33 cellular contexts compared by ENCODE assay signal in the genomic region with DNA sequence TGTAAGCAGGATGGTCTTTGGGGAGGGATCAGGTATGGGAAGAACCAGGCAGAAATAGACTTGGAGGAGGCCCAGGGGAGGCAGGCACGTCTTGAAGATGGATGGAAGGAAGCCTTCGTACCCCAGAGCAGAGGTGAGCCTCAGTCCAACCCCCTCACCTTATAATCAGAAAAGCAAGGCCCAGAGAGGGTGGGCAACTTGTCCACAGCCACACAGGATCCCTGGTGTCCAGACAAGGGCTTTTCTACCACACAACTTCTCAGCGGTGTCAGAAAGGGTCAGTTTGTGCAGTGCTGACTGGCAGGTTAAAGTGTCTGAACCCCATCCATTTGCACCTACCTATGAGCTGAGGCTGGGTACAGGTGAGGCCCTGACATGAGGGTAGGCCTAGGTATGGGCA. TPM values are rescaled to one million over a fixed set of nuclear protein-coding genes. Genes with fewer than 3 reads are reported as not detected.
A peak's percentile ranks its signal among the peaks of the same experiment; 100 is the strongest.
DNase-seq lines count a peak whose midpoint lies in the region; ATAC-seq, FAIRE-seq and TF ChIP-seq lines count a peak whose summit lies in the region.
"Had no signal": no experiment of that assay in that cellular context is flagged by ENCODE, and none has a peak within 500 bp of the region (broad histone marks: within the 10 kb centered on the region; RNA-seq: fewer than 3 reads in every experiment).

No MANE protein-coding gene starts in this region.

- peaks cover 6% of the 10 kb centered on the region for H3K36me3 Mint-ChIP-seq in glutamatergic neuron (ENCODE audit: unreplicated experiment)
- H3K36me3 Mint-ChIP-seq in neural progenitor cell = peaks cover 21% of the 10 kb centered on the region
- peaks cover 10% of the 10 kb centered on the region for H3K36me3 Mint-ChIP-seq in type B pancreatic cell
- H3K36me3 Mint-ChIP-seq: activated naive CD4-positive, alpha-beta T cell treated with anti-CD3 and anti-CD28 coated beads, Interleukin-2, amount 50 U/mL, for 72 hours; CD14-positive monocyte; natural killer cell had no signal

- H3K27ac Mint-ChIP-seq in glutamatergic neuron (ENCODE audit: unreplicated experiment) (peak overlapping the region; percentile 98), neural progenitor cell (peak overlapping the region; percentile 98), type B pancreatic cell (peak overlapping the region; percentile 37)
- H3K27ac Mint-ChIP-seq: activated CD8-positive, alpha-beta T cell treated with anti-CD3 and anti-CD28 coated beads, Interleukin-2, amount 10 ng/mL, durations not matched to agents 7 days and 5 days; activated T-helper 2 cell treated with anti-CD3 and anti-CD28 coated beads, Interferon-gamma antibody, Interleukin-2, Interleukin-4, amounts not matched to agents 10 μg/mL and 5 μg/mL and 100 μg/mL, durations not matched to agents 14 hours and 24 hours and 36 hours; CD14-positive monocyte; natural killer cell; T-helper 1 cell treated with Interleukin-12 subunit alpha and Interleukin-12 subunit beta and Interleukin-4 antibody, amounts not matched to agents 30 μg/mL and 1 μg/mL, for 36 hours had no signal

- H3K4me1 Mint-ChIP-seq in glutamatergic neuron (ENCODE audit: low read depth, unreplicated experiment) (peaks cover 57% of the 10 kb centered on the region), neural progenitor cell (peaks cover 81% of the 10 kb centered on the region), type B pancreatic cell (ENCODE audit: unreplicated experiment) (peaks cover 61% of the 10 kb centered on the region)
- H3K4me1 Mint-ChIP-seq: CD14-positive monocyte; central memory CD8-positive, alpha-beta T cell had no signal

- H3K9ac ChIP-seq in neural progenitor cell = no peak overlapping the region
- H3K9ac ChIP-seq: SK-N-SH had no signal

- H3K27me3 Mint-ChIP-seq in glutamatergic neuron (ENCODE audit: unreplicated experiment) (peaks cover 12% of the 10 kb centered on the region), neural progenitor cell (ENCODE audit: insufficient read depth, low read depth) (peaks cover 12% of the 10 kb centered on the region), type B pancreatic cell (no peaks in the 10 kb centered on the region)

- peaks cover 64% of the 10 kb centered on the region for H3K4me1 ChIP-seq in neural progenitor cell
- H3K4me1 ChIP-seq: ascending aorta, prostate gland had no signal

- H3K9me3 Mint-ChIP-seq in glutamatergic neuron (ENCODE audit: unreplicated experiment) (peaks cover 6% of the 10 kb centered on the region), neural progenitor cell (no peaks in the 10 kb centered on the region), type B pancreatic cell (no peaks in the 10 kb centered on the region)
- H3K9me3 Mint-ChIP-seq: activated naive CD4-positive, alpha-beta T cell treated with anti-CD3 and anti-CD28 coated beads, Interleukin-2, amount 50 U/mL, for 72 hours; activated T-helper 2 cell treated with anti-CD3 and anti-CD28 coated beads, Interferon-gamma antibody, Interleukin-2, Interleukin-4, amounts not matched to agents 10 μg/mL and 5 μg/mL and 100 μg/mL, durations not matched to agents 14 hours and 24 hours and 36 hours; central memory CD8-positive, alpha-beta T cell; natural killer cell; T-helper 1 cell treated with Interleukin-12 subunit alpha and Interleukin-12 subunit beta and Interleukin-4 antibody, amounts not matched to agents 30 μg/mL and 1 μg/mL, for 36 hours had no signal

- DNase-seq in WERI-Rb-1 = no peak
- peak; percentile 3 for DNase-seq in glutamatergic neuron
- DNase-seq in neural progenitor cell (ENCODE audit: low spot score) = no peak
- no peak for DNase-seq in type B pancreatic cell (ENCODE audit: extremely low spot score, unreplicated experiment)
- no peak for DNase-seq in NCI-H446 (lab: John Stamatoyannopoulos, UW)
- DNase-seq in GM19239 (ENCODE audit: insufficient read length, low spot score) = no peak
- DNase-seq: activated CD8-positive, alpha-beta T cell treated with anti-CD3 and anti-CD28 coated beads, Interleukin-2, amount 10 ng/mL, durations not matched to agents 7 days and 5 days; KG1; MM.1S; natural killer cell; NCI-H1417; NCI-H2081 treated with DMSO at 0.1 percent for 48 hours; NCI-H226; NCI-H774; sigmoid colon; SK-N-SH; stimulated activated naive CD4-positive, alpha-beta T cell had no signal

- no peak overlapping the region for H2AFZ ChIP-seq in neural progenitor cell (replicated peaks)

- H3K4me3 ChIP-seq in WERI-Rb-1 (ENCODE audit: low read depth, low read length) = no peak overlapping the region
- peak overlapping the region; percentile 28 for H3K4me3 ChIP-seq in neural progenitor cell
- H3K4me3 ChIP-seq: ascending aorta, prostate gland, sigmoid colon, thoracic aorta had no signal

- H3K27me3 ChIP-seq in WERI-Rb-1 (ENCODE audit: insufficient read depth, low read depth, severe bottlenecking) (no peaks in the 10 kb centered on the region), neural progenitor cell (peaks cover 34% of the 10 kb centered on the region)
- H3K27me3 ChIP-seq: ascending aorta had no signal

- H4K20me1 ChIP-seq in neural progenitor cell (ENCODE audit: low read depth) = peaks cover 66% of the 10 kb centered on the region

- FAIRE-seq in GM19239 (lab: Jason Lieb, UNC) = no peak
- FAIRE-seq: keratinocyte had no signal

- peaks cover 44% of the 10 kb centered on the region for H3F3A ChIP-seq in neural progenitor cell (ENCODE audit: low read depth)

- no peaks in the 10 kb centered on the region for H3K9me3 ChIP-seq in WERI-Rb-1 (ENCODE audit: severe bottlenecking)
- H3K9me3 ChIP-seq in neural progenitor cell (ENCODE audit: low read depth) = no peaks in the 10 kb centered on the region
- H3K9me3 ChIP-seq: ascending aorta, prostate gland, sigmoid colon, SK-N-SH, thoracic aorta had no signal

- H3K79me2 ChIP-seq in neural progenitor cell (ENCODE audit: low read depth) = no peaks in the 10 kb centered on the region

- no peak for TF ChIP-seq CTCF in WERI-Rb-1 (IDR thresholded peaks at IDR 0.05; ENCODE audit: low read depth, low read length)
- no peak for TF ChIP-seq CTCF in glutamatergic neuron (IDR thresholded peaks at IDR 0.05; ENCODE audit: partially characterized antibody, unreplicated experiment)
- TF ChIP-seq CTCF in neural progenitor cell (IDR thresholded peaks at IDR 0.05) = no peak
- no peak for TF ChIP-seq CTCF in type B pancreatic cell (conservative IDR thresholded peaks at IDR 0.05)

- H3K4me3 Mint-ChIP-seq in glutamatergic neuron (ENCODE audit: unreplicated experiment) (peak overlapping the region; percentile 83), neural progenitor cell (peak overlapping the region; percentile 73), type B pancreatic cell (peak overlapping the region; percentile 56)
- H3K4me3 Mint-ChIP-seq: activated CD8-positive, alpha-beta T cell treated with anti-CD3 and anti-CD28 coated beads, Interleukin-2, amount 10 ng/mL, durations not matched to agents 7 days and 5 days; CD14-positive monocyte; central memory CD8-positive, alpha-beta T cell; natural killer cell; T-helper 1 cell treated with Interleukin-12 subunit alpha and Interleukin-12 subunit beta and Interleukin-4 antibody, amounts not matched to agents 30 μg/mL and 1 μg/mL, for 36 hours had no signal

- H3K36me3 ChIP-seq in WERI-Rb-1 = peaks cover 8% of the 10 kb centered on the region
- no peaks in the 10 kb centered on the region for H3K36me3 ChIP-seq in neural progenitor cell
- H3K36me3 ChIP-seq: ascending aorta, prostate gland, sigmoid colon, thoracic aorta had no signal

- H3K27ac ChIP-seq in WERI-Rb-1 (peak overlapping the region; percentile 77), neural progenitor cell (no peak overlapping the region)
- H3K27ac ChIP-seq: ascending aorta, prostate gland, RWPE1, sigmoid colon, thoracic aorta had no signal

- ATAC-seq in GM18498 (IDR thresholded peaks at IDR 0.05; ENCODE audit: unreplicated experiment) (no peak), GM21529 (IDR thresholded peaks at IDR 0.05; ENCODE audit: unreplicated experiment) (no peak)
- ATAC-seq: activated CD8-positive, alpha-beta T cell treated with anti-CD3 and anti-CD28 coated beads, Interleukin-2, amount 10 ng/mL, durations not matched to agents 7 days and 5 days; activated naive CD4-positive, alpha-beta T cell treated with anti-CD3 and anti-CD28 coated beads, Interleukin-2, amount 50 U/mL, for 72 hours; natural killer cell had no signal

- H3K4me2 ChIP-seq in neural progenitor cell = peak overlapping the region; percentile 74
- H3K4me2 ChIP-seq: SK-N-SH had no signal

RNA-seq across cellular contexts. Expression of a gene that starts 8.7 kb away (rescaled TPM):
- total RNA-seq in glutamatergic neuron (ENCODE audit: unreplicated experiment) (342 TPM), neural progenitor cell (ENCODE audit: low replicate concordance) (15.8 and 29.4 TPM in 2 replicates), type B pancreatic cell (ENCODE audit: low replicate concordance) (18.8 and 169 TPM in 2 replicates)
- total RNA-seq: activated CD8-positive, alpha-beta T cell treated with anti-CD3 and anti-CD28 coated beads, Interleukin-2, amount 10 ng/mL, durations not matched to agents 7 days and 5 days; activated naive CD4-positive, alpha-beta T cell treated with anti-CD3 and anti-CD28 coated beads, Interleukin-2, amount 50 U/mL, for 72 hours; activated T-helper 2 cell treated with anti-CD3 and anti-CD28 coated beads, Interferon-gamma antibody, Interleukin-2, Interleukin-4, amounts not matched to agents 10 μg/mL and 5 μg/mL and 100 μg/mL, durations not matched to agents 14 hours and 24 hours and 36 hours; ascending aorta; Daoy; dermis microvascular lymphatic vessel endothelial cell; mononuclear cell; natural killer cell; OCI-LY7; thoracic aorta had no signal

RNA-seq across cellular contexts. Expression of a gene that starts 53.6 kb away (rescaled TPM):
- total RNA-seq in glutamatergic neuron (ENCODE audit: unreplicated experiment) (53.9 TPM), neural progenitor cell (ENCODE audit: low replicate concordance) (13.0 and 17.7 TPM in 2 replicates), type B pancreatic cell (ENCODE audit: low replicate concordance) (2.4 and 17.1 TPM in 2 replicates)

Comparison
In these comparisons a context has a peak if more than half of its experiments do, and no peak if none do; other contexts are left out.
1. H3K27ac Mint-ChIP-seq: peak in every context shown above with its lines; median percentile 98 in glutamatergic neuron; 98 in neural progenitor cell; 37 in type B pancreatic cell.